8 cellular contexts compared by ENCODE assay signal in the genomic region with DNA sequence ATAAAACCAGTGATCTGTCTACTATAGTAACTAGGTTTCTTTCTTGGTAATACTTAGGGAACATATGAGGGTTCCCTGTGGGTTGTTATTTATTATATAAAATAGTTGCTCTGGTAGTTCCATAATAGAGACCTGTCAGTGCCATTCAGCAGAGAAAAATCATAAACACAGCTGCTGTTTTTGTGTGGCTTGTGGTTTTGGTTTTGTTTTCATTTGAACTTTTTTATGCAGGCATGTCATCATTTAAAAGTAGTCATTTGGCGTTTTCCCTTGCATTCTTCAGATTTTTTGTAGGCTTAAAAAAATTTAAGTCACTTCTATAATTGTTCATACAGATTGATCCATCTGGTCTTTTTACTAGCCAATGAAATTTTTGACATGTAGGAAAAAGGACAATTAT. TPM values are rescaled to one million over a fixed set of nuclear protein-coding genes. Genes with fewer than 3 reads are reported as not detected.
A peak's percentile ranks its signal among the peaks of the same experiment; 100 is the strongest.
DNase-seq lines count a peak whose midpoint lies in the region; ATAC-seq and TF ChIP-seq lines count a peak whose summit lies in the region.

No MANE protein-coding gene starts in this region.

- 24% methylated on average over 1 of the region's 1 CpG for WGBS in prostate gland

- peak overlapping the region; percentile 77 for H3K27ac Mint-ChIP-seq in activated CD4-positive, alpha-beta T cell treated with anti-CD3 and anti-CD28 coated beads, Interleukin-2, amount 10 ng/mL, durations not matched to agents 7 days and 5 days

- H3K36me3 ChIP-seq in prostate gland = no peaks in the 10 kb centered on the region

- peak; percentile 86 for ATAC-seq in HG02623 (IDR thresholded peaks at IDR 0.05; ENCODE audit: unreplicated experiment)

- no peak overlapping the region for H3K4me3 Mint-ChIP-seq in activated CD4-positive, alpha-beta T cell treated with anti-CD3 and anti-CD28 coated beads, Interleukin-2, amount 10 ng/mL, durations not matched to agents 7 days and 5 days

- no peak for TF ChIP-seq CTCF in prostate gland (IDR thresholded peaks at IDR 0.05)

- H3K27me3 Mint-ChIP-seq in activated CD4-positive, alpha-beta T cell treated with anti-CD3 and anti-CD28 coated beads, Interleukin-2, amount 10 ng/mL, durations not matched to agents 7 days and 5 days = no peaks in the 10 kb centered on the region

- DNase-seq in activated CD4-positive, alpha-beta T cell treated with anti-CD3 and anti-CD28 coated beads, Interleukin-2, amount 10 ng/mL, durations not matched to agents 7 days and 5 days = peak; percentile 61
- no peak for DNase-seq in activated CD4-positive, alpha-beta T cell treated with anti-CD3 and anti-CD28 coated beads for 4 hours
- peak; percentile 28 for DNase-seq in OCI-M1 (lab: John Stamatoyannopoulos, UW)
- peak; percentile 59 to 86 for DNase-seq in lung microvascular endothelial cell (ENCODE audit: low read depth in 2 of 2)
- DNase-seq in medulla oblongata (ENCODE audit: extremely low spot score) = no peak
- DNase-seq in NCI-H1048 (lab: John Stamatoyannopoulos, UW) = no peak
- no peak for DNase-seq in prostate gland (ENCODE audit: low spot score)

- no peaks in the 10 kb centered on the region for H3K27me3 ChIP-seq in prostate gland (replicated peaks; ENCODE audit: insufficient read depth)

- CTCF ChIA-PET in activated CD4-positive, alpha-beta T cell treated with anti-CD3 and anti-CD28 coated beads, Interleukin-2, amount 10 ng/mL, durations not matched to agents 7 days and 5 days (lab: Charles Lee) = interaction anchor here (0.6 kb wide), 1 partner anchor 70 kb away, joined by 3 read pairs; no protein-coding TSS in a partner anchor

- POLR2A ChIA-PET in activated CD4-positive, alpha-beta T cell treated with anti-CD3 and anti-CD28 coated beads, Interleukin-2, amount 10 ng/mL, durations not matched to agents 7 days and 5 days (lab: Charles Lee) = no interaction called here

- H3K9me3 Mint-ChIP-seq in activated CD4-positive, alpha-beta T cell treated with anti-CD3 and anti-CD28 coated beads, Interleukin-2, amount 10 ng/mL, durations not matched to agents 7 days and 5 days = no peaks in the 10 kb centered on the region

- H3K4me3 ChIP-seq in prostate gland = no peak overlapping the region

- TF ChIP-seq POLR2A in prostate gland (IDR thresholded peaks at IDR 0.05) = no peak

- H3K4me1 Mint-ChIP-seq in activated CD4-positive, alpha-beta T cell treated with anti-CD3 and anti-CD28 coated beads, Interleukin-2, amount 10 ng/mL, durations not matched to agents 7 days and 5 days = peaks cover 30% of the 10 kb centered on the region

- no peak overlapping the region for H3K27ac ChIP-seq in prostate gland

- intact Hi-C loops in prostate gland (cut with DNase I) = no loop called here

- no peaks in the 10 kb centered on the region for H3K9me3 ChIP-seq in prostate gland

- peaks cover 13% of the 10 kb centered on the region for H3K36me3 Mint-ChIP-seq in activated CD4-positive, alpha-beta T cell treated with anti-CD3 and anti-CD28 coated beads, Interleukin-2, amount 10 ng/mL, durations not matched to agents 7 days and 5 days (ENCODE audit: low read depth)

- no peaks in the 10 kb centered on the region for H3K4me1 ChIP-seq in prostate gland (replicated peaks)

RNA-seq across cellular contexts. Expression of gene PIK3CA, which starts 47.9 kb away (rescaled TPM):
- 10 to 100 TPM; 23.4 to 28.0 TPM for total RNA-seq in activated CD4-positive, alpha-beta T cell treated with anti-CD3 and anti-CD28 coated beads, Interleukin-2, amount 10 ng/mL, durations not matched to agents 7 days and 5 days
- total RNA-seq in lung microvascular endothelial cell = 18.7 and 23.2 TPM in 2 replicates
- 10 to 100 TPM; 10.2 to 21.9 TPM for total RNA-seq in prostate gland

RNA-seq across cellular contexts. Expression of gene KCNMB3, which starts 54.8 kb away (rescaled TPM):
- total RNA-seq in activated CD4-positive, alpha-beta T cell treated with anti-CD3 and anti-CD28 coated beads, Interleukin-2, amount 10 ng/mL, durations not matched to agents 7 days and 5 days = 1 to 10 TPM in 1 of 2 experiments, under 1 TPM in 1; 0.60 to 1.1 TPM
- total RNA-seq in lung microvascular endothelial cell (1.3 and 2.6 TPM in 2 replicates), prostate gland (1 to 10 TPM; 2.0 to 4.7 TPM)

Comparison
In these comparisons a context has a peak if more than half of its experiments do, and no peak if none do; other contexts are left out.
1. DNase-seq: peak in activated CD4-positive, alpha-beta T cell treated with anti-CD3 and anti-CD28 coated beads, Interleukin-2, amount 10 ng/mL, durations not matched to agents 7 days and 5 days (single experiment), OCI-M1 (single experiment) and lung microvascular endothelial cell (2 of 2); none in activated CD4-positive, alpha-beta T cell treated with anti-CD3 and anti-CD28 coated beads for 4 hours (0 of 2), medulla oblongata (single experiment), NCI-H1048 (single experiment) and prostate gland (single experiment).